12 cellular contexts compared by ENCODE assay signal in genomic region chr14:68124885-68125731, GRCh38.
DNase-seq lines count a peak whose midpoint lies in the region; ATAC-seq and TF ChIP-seq lines count a peak whose summit lies in the region.
"Had no signal": no experiment of that assay in that cellular context is flagged by ENCODE, and none has a peak within 500 bp of the region (broad histone marks: within the 10 kb centered on the region; RNA-seq: fewer than 3 reads in every experiment).

No MANE protein-coding gene starts in this region.

- no peak overlapping the region for H3K4me3 Mint-ChIP-seq in CD8-positive, alpha-beta memory T cell

- H3K9me3 Mint-ChIP-seq in CD8-positive, alpha-beta memory T cell: peaks cover 0 to 11% (median 2%) of the 10 kb centered on the region in 5 donors

- no peaks in the 10 kb centered on the region for H4K20me1 ChIP-seq in GM23248 (ENCODE audit: insufficient read depth)
- H4K20me1 ChIP-seq in fibroblast of lung (ENCODE audit: control insufficient read depth, extremely low read depth, insufficient read depth, low read length): no peaks in the 10 kb centered on the region

- peak overlapping the region; percentile 29; the same call in 1 of the 2 replicates for H3K4me3 ChIP-seq in GM23248
- no peak overlapping the region for H3K4me3 ChIP-seq in SJSA1
- H3K4me3 ChIP-seq in fibroblast of lung (replicated peaks in 1 of 4; ENCODE audit: control extremely low read depth in 1 of 4, insufficient read depth in 1 of 4, low read depth in 3 of 4, low read length in 4 of 4): no peak overlapping the region
- H3K4me3 ChIP-seq in psoas muscle: no peak overlapping the region
- no peak overlapping the region for H3K4me3 ChIP-seq in CD8-positive, alpha-beta memory T cell (ENCODE audit: low read length)
- H3K4me3 ChIP-seq: lower lobe of right lung had no signal

- 6 to 8% methylated on average over 3 to 4 of the region's 4 CpGs for WGBS in GM23248 (ENCODE audit: low coverage in 1 of 2, low lambda C conversion rate in 2 of 2, missing lambda C conversion rate in 2 of 2), 2 experiments
- WGBS in psoas muscle, 3 donors: 27 to 36% (median 35%) methylated on average over 4 of the region's 4 CpGs

- peak; percentile 64 to 88 (median 79) for ATAC-seq in psoas muscle
- ATAC-seq: lower lobe of right lung had no signal

- H3K4me1 ChIP-seq in GM23248 (ENCODE audit: insufficient read depth): peaks cover 21% of the 10 kb centered on the region
- peaks cover 24% of the 10 kb centered on the region for H3K4me1 ChIP-seq in SJSA1 (replicated peaks)
- no peaks in the 10 kb centered on the region for H3K4me1 ChIP-seq in fibroblast of lung (ENCODE audit: control insufficient read depth, extremely low read depth, insufficient read depth, low read length)
- peaks cover 20% of the 10 kb centered on the region for H3K4me1 ChIP-seq in psoas muscle
- H3K4me1 ChIP-seq in CD8-positive, alpha-beta memory T cell (ENCODE audit: insufficient read depth, low read length): no peaks in the 10 kb centered on the region

- POLR2A ChIA-PET in CD8-positive, alpha-beta memory T cell (lab: Charles Lee): no interaction called here

- TF ChIP-seq CTCF in fibroblast of lung (conservative IDR thresholded peaks at IDR 0.05 in 1 of 2, IDR thresholded peaks at IDR 0.05 in 1 of 2; ENCODE audit: low read depth in 1 of 2, low read length in 2 of 2) (no peak), psoas muscle (IDR thresholded peaks at IDR 0.05) (no peak)

- H3K36me3 ChIP-seq in GM23248 (ENCODE audit: low read depth) (no peaks in the 10 kb centered on the region), SJSA1 (no peaks in the 10 kb centered on the region), fibroblast of lung (ENCODE audit: control insufficient read depth, insufficient read depth, low read length) (no peaks in the 10 kb centered on the region), psoas muscle (ENCODE audit: insufficient read depth in 1 of 2, low read depth in 1 of 2) (no peaks in the 10 kb centered on the region)
- no peaks in the 10 kb centered on the region for H3K36me3 ChIP-seq in CD8-positive, alpha-beta memory T cell (ENCODE audit: insufficient read depth, low read length)
- H3K36me3 ChIP-seq: lower lobe of right lung had no signal

- CTCF ChIA-PET in CD8-positive, alpha-beta memory T cell (lab: Charles Lee): no interaction called here

- intact Hi-C loops in psoas muscle (cut with DNase I): no loop called here

- peak overlapping the region; percentile 90 for H3K27ac ChIP-seq in GM23248
- H3K27ac ChIP-seq in SJSA1: peak overlapping the region; percentile 61
- no peak overlapping the region for H3K27ac ChIP-seq in fibroblast of lung (ENCODE audit: insufficient read depth, low read length)
- H3K27ac ChIP-seq in psoas muscle: peak overlapping the region; percentile 75
- no peak overlapping the region for H3K27ac ChIP-seq in CD8-positive, alpha-beta memory T cell (ENCODE audit: low read depth, low read length)
- H3K27ac ChIP-seq: lower lobe of right lung had no signal

- no peak overlapping the region for H3K27ac Mint-ChIP-seq in CD8-positive, alpha-beta memory T cell

- peak overlapping the region; percentile 46 for H2AFZ ChIP-seq in GM23248
- H2AFZ ChIP-seq in fibroblast of lung (ENCODE audit: low read length): peak overlapping the region; percentile 9

- no peaks in the 10 kb centered on the region for H3K27me3 Mint-ChIP-seq in CD8-positive, alpha-beta memory T cell

- H3K9me2 ChIP-seq in GM23248 (ENCODE audit: insufficient read depth): no peaks in the 10 kb centered on the region

- H3K9me3 ChIP-seq in GM23248 (ENCODE audit: low read depth) (no peaks in the 10 kb centered on the region), SJSA1 (replicated peaks) (no peaks in the 10 kb centered on the region), fibroblast of lung (ENCODE audit: control insufficient read depth, insufficient read depth, low read depth, low read length) (no peaks in the 10 kb centered on the region), psoas muscle (peaks cover 8% of the 10 kb centered on the region)
- no peaks in the 10 kb centered on the region for H3K9me3 ChIP-seq in CD8-positive, alpha-beta memory T cell (ENCODE audit: low read length)
- H3K9me3 ChIP-seq: lower lobe of right lung had no signal

- in situ Hi-C loops in GM23248 (cut with MboI): no loop called here

- peaks cover 22% of the 10 kb centered on the region for H3F3A ChIP-seq in GM23248 (ENCODE audit: insufficient read depth)

- H3K4me2 ChIP-seq in GM23248 (ENCODE audit: unreplicated experiment): peak overlapping the region; percentile 58
- no peak overlapping the region for H3K4me2 ChIP-seq in fibroblast of lung (ENCODE audit: extremely low read depth, insufficient read depth, low read length)

- H3K27me3 ChIP-seq in GM23248 (replicated peaks; ENCODE audit: insufficient read depth) (no peaks in the 10 kb centered on the region), SJSA1 (replicated peaks) (no peaks in the 10 kb centered on the region), fibroblast of lung (ENCODE audit: control insufficient read depth, insufficient read depth, low read length) (no peaks in the 10 kb centered on the region), psoas muscle (ENCODE audit: insufficient read depth in 3 of 3, low read length in 2 of 3) (no peaks in the 10 kb centered on the region)
- H3K27me3 ChIP-seq in CD8-positive, alpha-beta memory T cell (ENCODE audit: insufficient read depth, low read length, poor library complexity, severe bottlenecking): no peaks in the 10 kb centered on the region

- DNase-seq in GM23248 (peak; percentile 88), SJSA1 (ENCODE audit: low read depth in 1 of 2, low spot score in 2 of 2) (peak; percentile 50 to 79), fibroblast of lung (ENCODE audit: low read depth in 2 of 2) (peak in 1 of 2 donors; percentile 92), psoas muscle (no peak), NCI-H748 treated with DMSO at 0.1 percent for 48 hours (lab: John Stamatoyannopoulos, UW) (no peak), NCI-H345 (lab: John Stamatoyannopoulos, UW) (no peak), midbrain (lab: John Stamatoyannopoulos, UW) (no peak)
- DNase-seq in CD8-positive, alpha-beta memory T cell: no peak
- DNase-seq: activated CD8-positive, alpha-beta memory T cell treated with anti-CD3 and anti-CD28 coated beads, Interleukin-2, amount 50 U/mL, for 48 hours; effector memory CD4-positive, alpha-beta T cell; lower lobe of right lung; stimulated activated CD4-positive, alpha-beta T cell treated with anti-CD3 and anti-CD28 coated beads, Interleukin-4, amount 100 ng/mL, for 1 hour had no signal

- H3K79me2 ChIP-seq in GM23248 (ENCODE audit: insufficient read depth) (no peaks in the 10 kb centered on the region), fibroblast of lung (ENCODE audit: control insufficient read depth, insufficient read depth, low read length) (no peaks in the 10 kb centered on the region)

- H3K9ac ChIP-seq in GM23248 (peak overlapping the region; percentile 72), fibroblast of lung (ENCODE audit: insufficient read depth, low read length) (no peak overlapping the region)

- H3K4me1 Mint-ChIP-seq in CD8-positive, alpha-beta memory T cell: no peaks in the 10 kb centered on the region

- peaks cover 0 to 13% (median 0%) of the 10 kb centered on the region in 3 donors for H3K36me3 Mint-ChIP-seq in CD8-positive, alpha-beta memory T cell

Comparison
In these comparisons a context has a peak if more than half of its experiments do, and no peak if none do; other contexts are left out.
1. DNase-seq: peak in GM23248 (single experiment) and SJSA1 (2 of 2); none in psoas muscle (0 of 2), NCI-H748 treated with DMSO at 0.1 percent for 48 hours (single experiment), NCI-H345 (single experiment), midbrain (single experiment) and CD8-positive, alpha-beta memory T cell (0 of 5).
2. H3K27ac ChIP-seq: peak in GM23248 (single experiment), SJSA1 (single experiment) and psoas muscle (single experiment); none in fibroblast of lung (single experiment) and CD8-positive, alpha-beta memory T cell (single experiment).